Comparison of ENCODE assay signal across 8 cellular contexts in genomic region chr16:70653809-70654771, GRCh38. TPM values are rescaled to one million over a fixed set of nuclear protein-coding genes. Genes with fewer than 3 reads are reported as not detected.
DNase-seq lines count a peak whose midpoint lies in the region; ATAC-seq, FAIRE-seq and TF ChIP-seq lines count a peak whose summit lies in the region.

No MANE protein-coding gene starts in this region.

- peak overlapping the region; percentile 31 for H3K4me3 Mint-ChIP-seq in activated CD4-positive, alpha-beta memory T cell treated with anti-CD3 and anti-CD28 coated beads, Interleukin-2, amount 10 ng/mL, durations not matched to agents 7 days and 5 days

- no peaks in the 10 kb centered on the region for H3K36me3 Mint-ChIP-seq in activated CD4-positive, alpha-beta memory T cell treated with anti-CD3 and anti-CD28 coated beads, Interleukin-2, amount 10 ng/mL, durations not matched to agents 7 days and 5 days (ENCODE audit: low read depth)

- H3K27me3 Mint-ChIP-seq in activated CD4-positive, alpha-beta memory T cell treated with anti-CD3 and anti-CD28 coated beads, Interleukin-2, amount 10 ng/mL, durations not matched to agents 7 days and 5 days = peaks cover 3% of the 10 kb centered on the region

- FAIRE-seq in D721Med (lab: Jason Lieb, UNC) = peak; percentile 11

- ATAC-seq in HG03135 (IDR thresholded peaks at IDR 0.05; ENCODE audit: unreplicated experiment) (peak; percentile 60), GM21447 (IDR thresholded peaks at IDR 0.05; ENCODE audit: unreplicated experiment) (no peak)

- H3K9me3 Mint-ChIP-seq in activated CD4-positive, alpha-beta memory T cell treated with anti-CD3 and anti-CD28 coated beads, Interleukin-2, amount 10 ng/mL, durations not matched to agents 7 days and 5 days = no peaks in the 10 kb centered on the region

- peak; percentile 95 for TF ChIP-seq CTCF in D721Med (IDR thresholded peaks at IDR 0.05; ENCODE audit: insufficient read depth, missing control alignments)

- H3K4me1 Mint-ChIP-seq in activated CD4-positive, alpha-beta memory T cell treated with anti-CD3 and anti-CD28 coated beads, Interleukin-2, amount 10 ng/mL, durations not matched to agents 7 days and 5 days = peaks cover 5% of the 10 kb centered on the region

- POLR2A ChIA-PET in activated CD4-positive, alpha-beta memory T cell treated with anti-CD3 and anti-CD28 coated beads, Interleukin-2, amount 10 ng/mL, durations not matched to agents 7 days and 5 days (lab: Charles Lee) = interaction anchor here (1.6 kb wide), 1 partner anchor 284 kb away, joined by 5 read pairs; no protein-coding TSS in a partner anchor

- DNase-seq in D721Med (ENCODE audit: insufficient read length, low spot score) (no peak), NCI-H82 (lab: John Stamatoyannopoulos, UW) (peak; percentile 80), medulla oblongata (ENCODE audit: extremely low spot score) (peak; percentile 92)
- peak; percentile 86 for DNase-seq in activated CD4-positive, alpha-beta memory T cell treated with anti-CD3 and anti-CD28 coated beads, Interleukin-2, amount 10 ng/mL, durations not matched to agents 7 days and 5 days
- peak; percentile 60 for DNase-seq in effector CD4-positive, alpha-beta T cell
- DNase-seq in stimulated activated CD4-positive, alpha-beta T cell treated with anti-CD3 and anti-CD28 coated beads, TNF-alpha, amount 100 ng/mL, for 48 hours (ENCODE audit: low read depth in 3 of 3) = peak; percentile 55 to 77 (median 59)

- CTCF ChIA-PET in activated CD4-positive, alpha-beta memory T cell treated with anti-CD3 and anti-CD28 coated beads, Interleukin-2, amount 10 ng/mL, durations not matched to agents 7 days and 5 days (lab: Charles Lee) = interaction anchor here (0.7 to 3.1 kb wide), 15 partner anchors 13 to 983 kb away, joined by 3 to 25 read pairs (median 4); no protein-coding TSS in a partner anchor

- H3K27ac Mint-ChIP-seq in activated CD4-positive, alpha-beta memory T cell treated with anti-CD3 and anti-CD28 coated beads, Interleukin-2, amount 10 ng/mL, durations not matched to agents 7 days and 5 days = no peak overlapping the region

RNA-seq across cellular contexts. Expression of gene IL34, which starts 7.7 kb away (rescaled TPM):
- not detected for total RNA-seq in activated CD4-positive, alpha-beta memory T cell treated with anti-CD3 and anti-CD28 coated beads, Interleukin-2, amount 10 ng/mL, durations not matched to agents 7 days and 5 days

RNA-seq across cellular contexts. Expression of gene MTSS2, which starts 31.8 kb away (rescaled TPM):
- total RNA-seq in activated CD4-positive, alpha-beta memory T cell treated with anti-CD3 and anti-CD28 coated beads, Interleukin-2, amount 10 ng/mL, durations not matched to agents 7 days and 5 days = 1 to 10 TPM; 3.3 TPM
